ENCODE assay signal across 14 cellular contexts in the genomic region with DNA sequence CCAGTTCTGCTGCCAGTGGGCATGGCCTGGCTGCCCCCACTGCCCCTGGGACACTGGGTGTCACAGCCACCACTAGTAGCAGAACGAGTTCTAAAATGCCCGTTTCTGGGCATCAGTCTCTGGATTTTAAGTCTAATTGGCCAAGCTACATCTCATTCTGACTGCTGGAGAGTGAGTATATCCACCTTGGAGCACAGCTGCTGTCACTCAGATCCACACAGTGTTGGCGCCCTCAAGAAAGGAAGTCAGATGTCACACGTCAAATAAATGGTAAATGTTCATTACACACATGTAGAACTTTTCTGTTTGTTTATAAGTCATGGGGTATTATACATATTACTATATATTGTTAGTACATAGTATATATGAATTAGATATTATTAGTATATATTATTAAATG. TPM values are rescaled to one million over a fixed set of nuclear protein-coding genes. Genes with fewer than 3 reads are reported as not detected.
A peak's percentile ranks its signal among the peaks of the same experiment; 100 is the strongest.
DNase-seq lines count a peak whose midpoint lies in the region; ATAC-seq and TF ChIP-seq lines count a peak whose summit lies in the region.
"Had no signal": no experiment of that assay in that cellular context is flagged by ENCODE, and none has a peak within 500 bp of the region (broad histone marks: within the 10 kb centered on the region; RNA-seq: fewer than 3 reads in every experiment).

No MANE protein-coding gene starts in this region.

- no peaks in the 10 kb centered on the region for H3K36me3 ChIP-seq in gastrocnemius medialis

- peaks cover 0 to 3% of the 10 kb centered on the region in 2 donors for H3K4me1 ChIP-seq in gastrocnemius medialis

- no peaks in the 10 kb centered on the region for H3K27me3 ChIP-seq in gastrocnemius medialis

- H3K4me3 ChIP-seq in gastrocnemius medialis, result peak overlapping the region in 1 of 4 donors; percentile 86

- in situ Hi-C loops in gastrocnemius medialis (cut with MboI; ENCODE audit: low sequenced_read_pairs in 4 of 4), result loop anchor here in 1 of 4 donors (25.0 kb wide), 1 partner anchor 221 kb away; the partner anchor contains the start of gene PHB1

- H3K27ac Mint-ChIP-seq in activated CD4-positive, alpha-beta T cell treated with anti-CD3 and anti-CD28 coated beads for 36 hours, result peak overlapping the region; percentile 35
- H3K27ac Mint-ChIP-seq in activated naive CD8-positive, alpha-beta T cell treated with anti-CD3 and anti-CD28 coated beads, Interleukin-2, amount 50 U/mL, for 24 hours, result peak overlapping the region; percentile 20

- peak overlapping the region; percentile 31 to 99 (median 97) for H3K27ac ChIP-seq in gastrocnemius medialis

- TF ChIP-seq POLR2A in gastrocnemius medialis (IDR thresholded peaks at IDR 0.05), result no peak

- intact Hi-C loops in activated CD4-positive, alpha-beta T cell treated with anti-CD3 and anti-CD28 coated beads for 36 hours (cut with DNase I, micrococcal nuclease), result loop anchor here in 1 of 2 experiments (5.0 to 10.0 kb wide), 3 partner anchors 516 to 764 kb away; partner anchors contain the start of gene SLC35B1
- intact Hi-C loops in gastrocnemius medialis (cut with DNase I; ENCODE audit: low total_unique reads), result loop anchor here (1.0 to 5.0 kb wide), 5 partner anchors 170 to 1516 kb away; partner anchors contain the start of genes ANKRD40, CALCOCO2, SP2 and SPOP

- no peak for ATAC-seq in activated CD4-positive, alpha-beta T cell treated with anti-CD3 and anti-CD28 coated beads for 36 hours
- ATAC-seq in activated naive CD8-positive, alpha-beta T cell treated with anti-CD3 and anti-CD28 coated beads, Interleukin-2, amount 50 U/mL, for 24 hours, result no peak
- ATAC-seq in gastrocnemius medialis (no peak), HG03520 (IDR thresholded peaks at IDR 0.05; ENCODE audit: unreplicated experiment) (no peak)

- POLR2A ChIA-PET in activated CD4-positive, alpha-beta T cell treated with anti-CD3 and anti-CD28 coated beads for 36 hours (lab: Charles Lee), result interaction anchor here (0.8 kb wide), 2 partner anchors 57 to 940 kb away, joined by 3 to 4 read pairs; no protein-coding TSS in a partner anchor

- CTCF ChIA-PET in activated CD4-positive, alpha-beta T cell treated with anti-CD3 and anti-CD28 coated beads for 36 hours (lab: Charles Lee), result interaction anchor here (0.9 to 4.8 kb wide), 6 partner anchors 11 to 299 kb away, joined by 5 to 36 read pairs (median 10); partner anchors contain the start of gene ATP5MC1

- H3K27me3 Mint-ChIP-seq in activated CD4-positive, alpha-beta T cell treated with anti-CD3 and anti-CD28 coated beads for 36 hours, result no peaks in the 10 kb centered on the region
- H3K27me3 Mint-ChIP-seq in activated naive CD8-positive, alpha-beta T cell treated with anti-CD3 and anti-CD28 coated beads, Interleukin-2, amount 50 U/mL, for 24 hours, result peaks cover 8% of the 10 kb centered on the region
- H3K27me3 Mint-ChIP-seq: naive B cell had no signal

- no peaks in the 10 kb centered on the region for H3K9me3 ChIP-seq in gastrocnemius medialis

- no peak for TF ChIP-seq CTCF in gastrocnemius medialis (IDR thresholded peaks at IDR 0.05 in 4 of 5, conservative IDR thresholded peaks at IDR 0.05 in 1 of 5)

- H3K4me3 Mint-ChIP-seq in activated CD4-positive, alpha-beta T cell treated with anti-CD3 and anti-CD28 coated beads for 36 hours, result no peak overlapping the region
- H3K4me3 Mint-ChIP-seq in activated naive CD8-positive, alpha-beta T cell treated with anti-CD3 and anti-CD28 coated beads, Interleukin-2, amount 50 U/mL, for 24 hours, result no peak overlapping the region

- H3K9me3 Mint-ChIP-seq in activated CD4-positive, alpha-beta T cell treated with anti-CD3 and anti-CD28 coated beads for 36 hours (ENCODE audit: low read depth), result peaks cover 1% of the 10 kb centered on the region
- H3K9me3 Mint-ChIP-seq in activated naive CD8-positive, alpha-beta T cell treated with anti-CD3 and anti-CD28 coated beads, Interleukin-2, amount 50 U/mL, for 24 hours, result peaks cover 4% of the 10 kb centered on the region

- peaks cover 29% of the 10 kb centered on the region for H3K4me1 Mint-ChIP-seq in activated CD4-positive, alpha-beta T cell treated with anti-CD3 and anti-CD28 coated beads for 36 hours
- H3K4me1 Mint-ChIP-seq in activated naive CD8-positive, alpha-beta T cell treated with anti-CD3 and anti-CD28 coated beads, Interleukin-2, amount 50 U/mL, for 24 hours, result peaks cover 49% of the 10 kb centered on the region

- H3K36me3 Mint-ChIP-seq in activated CD4-positive, alpha-beta T cell treated with anti-CD3 and anti-CD28 coated beads for 36 hours (ENCODE audit: low read depth), result no peaks in the 10 kb centered on the region
- H3K36me3 Mint-ChIP-seq in activated naive CD8-positive, alpha-beta T cell treated with anti-CD3 and anti-CD28 coated beads, Interleukin-2, amount 50 U/mL, for 24 hours (ENCODE audit: low read depth), result peaks cover 6% of the 10 kb centered on the region
- H3K36me3 Mint-ChIP-seq: naive B cell had no signal

- DNase-seq in activated CD4-positive, alpha-beta T cell treated with anti-CD3 and anti-CD28 coated beads for 36 hours, result no peak
- no peak for DNase-seq in activated CD4-positive, alpha-beta T cell treated with anti-CD3 and anti-CD28 coated beads, Interleukin-2, amount 50 U/mL, for 48 hours
- DNase-seq in NAMALWA (ENCODE audit: low spot score) (peak; percentile 36), gastrocnemius medialis (no peak), epidermal melanocyte (ENCODE audit: insufficient read length, low spot score) (no peak), MV-4-11 (lab: John Stamatoyannopoulos, UW) (no peak)
- no peak for DNase-seq in activated naive CD8-positive, alpha-beta T cell treated with anti-CD3 and anti-CD28 coated beads, Interleukin-2, amount 50 U/mL, for 24 hours
- DNase-seq: activated T-cell treated with anti-CD3 and anti-CD28 coated beads, Interleukin-2, amount 50 U/mL, for 72 hours; cerebellar nuclear complex; islet precursor cell; naive B cell; NCI-H1105; stimulated activated naive CD4-positive, alpha-beta T cell treated with Interleukin-2 at 50 U/mL for 16 hours had no signal

RNA-seq across cellular contexts. Expression of gene GNGT2, which starts 19.4 kb away (rescaled TPM):
- 10 to 100 TPM; 27.3 to 27.7 TPM for total RNA-seq in activated CD4-positive, alpha-beta T cell treated with anti-CD3 and anti-CD28 coated beads for 36 hours
- total RNA-seq in gastrocnemius medialis, result not detected

RNA-seq across cellular contexts. Expression of gene ABI3, which starts 19.6 kb away (rescaled TPM):
- 10 to 100 TPM; 27.8 to 31.1 TPM for total RNA-seq in activated CD4-positive, alpha-beta T cell treated with anti-CD3 and anti-CD28 coated beads for 36 hours
- 1 to 10 TPM; 1.2 to 2.6 (median 2.4) TPM for total RNA-seq in gastrocnemius medialis

RNA-seq across cellular contexts. Expression of gene PHOSPHO1, which starts 39.7 kb away (rescaled TPM):
- total RNA-seq in activated CD4-positive, alpha-beta T cell treated with anti-CD3 and anti-CD28 coated beads for 36 hours, result not detected
- 1 to 10 TPM in 3 of 4 donors, not detected in 1; 1.0 to 3.7 (median 2.1) TPM for total RNA-seq in gastrocnemius medialis

RNA-seq across cellular contexts. Expression of gene B4GALNT2, which starts 58.4 kb away (rescaled TPM):
- total RNA-seq in activated CD4-positive, alpha-beta T cell treated with anti-CD3 and anti-CD28 coated beads for 36 hours, result under 1 TPM in 1 of 2 experiments, not detected in 1; 0.02 TPM
- total RNA-seq in gastrocnemius medialis, result under 1 TPM in 1 of 4 donors, not detected in 3; 0.22 TPM
- total RNA-seq: activated T-cell treated with anti-CD3 and anti-CD28 coated beads, Interleukin-2, amount 50 U/mL, for 72 hours had no signal

Comparison
In these comparisons a context has a peak if more than half of its experiments do, and no peak if none do; other contexts are left out.
1. RNA of gene GNGT2, which starts 19.4 kb away (total RNA-seq): 27.3 to 27.7 TPM in activated CD4-positive, alpha-beta T cell treated with anti-CD3 and anti-CD28 coated beads for 36 hours; not detected in gastrocnemius medialis; every median in the first group is over 10 times any median in the second.
2. RNA of gene ABI3, which starts 19.6 kb away (total RNA-seq): 27.8 to 31.1 TPM in activated CD4-positive, alpha-beta T cell treated with anti-CD3 and anti-CD28 coated beads for 36 hours; 1.2 to 2.6 TPM in gastrocnemius medialis; every median in the first group is over 4 times any median in the second.